ENCODE assay signal across 1 cellular context in the genomic region with DNA sequence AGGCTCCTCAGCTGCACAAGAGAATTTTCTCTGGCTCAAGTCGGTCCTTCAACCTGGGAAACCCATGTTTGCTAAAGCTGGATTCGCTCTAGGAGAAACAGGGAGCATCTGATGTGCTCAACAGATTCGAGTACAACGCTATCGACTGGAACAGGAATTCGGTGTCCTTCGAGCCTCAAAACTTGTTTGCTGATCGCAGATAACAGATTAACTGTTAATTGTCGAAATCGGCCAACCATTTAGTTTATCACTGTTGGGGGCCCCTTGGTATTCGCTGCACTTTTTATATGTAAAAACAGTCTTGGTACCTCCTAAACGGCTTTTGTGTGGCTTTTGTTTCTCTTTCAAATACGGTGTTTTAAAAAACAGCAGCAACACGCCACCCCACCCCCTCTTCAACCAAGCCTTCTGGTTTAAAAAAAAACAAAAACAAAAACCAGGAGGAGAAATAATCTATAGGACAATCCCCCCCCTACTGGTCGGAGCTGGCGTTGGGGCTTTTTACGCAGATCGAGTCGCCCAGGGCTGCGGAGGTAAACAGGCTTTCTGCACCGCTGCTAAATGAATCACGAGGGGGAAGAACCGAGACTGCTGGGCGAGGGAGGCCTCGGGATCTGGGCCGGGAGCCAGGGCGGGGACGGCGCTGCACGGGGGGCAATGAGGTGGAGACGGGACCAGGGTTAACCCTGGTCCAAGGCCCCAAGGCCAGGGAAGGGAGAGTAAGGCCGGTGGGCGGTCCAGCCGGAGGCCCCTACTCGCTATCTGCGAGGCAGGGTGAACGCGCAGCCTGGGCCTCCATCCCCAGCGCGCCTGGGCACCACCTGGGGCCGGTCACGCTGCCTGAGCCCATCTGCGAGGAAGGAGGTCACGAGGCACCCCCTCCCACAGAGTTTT.
TF ChIP-seq lines count a peak whose summit lies in the region.

No MANE protein-coding gene starts in this region.

TF ChIP-seq in K562, 482 proteins besides CTCF, POLR2A, EP300 and RAD21 (continued from another document and continues in another):
- TF ChIP-seq MGA (IDR thresholded peaks at IDR 0.05), result no peak
- TF ChIP-seq NFIC (IDR thresholded peaks at IDR 0.05), result peak; percentile 85
- TF ChIP-seq NCOA1 (IDR thresholded peaks at IDR 0.05; ENCODE audit: low read depth), result no peak; the same call in 1 of the 2 replicates
- no peak for TF ChIP-seq PCBP1 (IDR thresholded peaks at IDR 0.05; ENCODE audit: low read depth, low read length, poor library complexity, severe bottlenecking)
- no peak for TF ChIP-seq CBX2 (IDR thresholded peaks at IDR 0.05; ENCODE audit: insufficient read depth, low read length, poor library complexity, severe bottlenecking)
- TF ChIP-seq, protein P1, sequence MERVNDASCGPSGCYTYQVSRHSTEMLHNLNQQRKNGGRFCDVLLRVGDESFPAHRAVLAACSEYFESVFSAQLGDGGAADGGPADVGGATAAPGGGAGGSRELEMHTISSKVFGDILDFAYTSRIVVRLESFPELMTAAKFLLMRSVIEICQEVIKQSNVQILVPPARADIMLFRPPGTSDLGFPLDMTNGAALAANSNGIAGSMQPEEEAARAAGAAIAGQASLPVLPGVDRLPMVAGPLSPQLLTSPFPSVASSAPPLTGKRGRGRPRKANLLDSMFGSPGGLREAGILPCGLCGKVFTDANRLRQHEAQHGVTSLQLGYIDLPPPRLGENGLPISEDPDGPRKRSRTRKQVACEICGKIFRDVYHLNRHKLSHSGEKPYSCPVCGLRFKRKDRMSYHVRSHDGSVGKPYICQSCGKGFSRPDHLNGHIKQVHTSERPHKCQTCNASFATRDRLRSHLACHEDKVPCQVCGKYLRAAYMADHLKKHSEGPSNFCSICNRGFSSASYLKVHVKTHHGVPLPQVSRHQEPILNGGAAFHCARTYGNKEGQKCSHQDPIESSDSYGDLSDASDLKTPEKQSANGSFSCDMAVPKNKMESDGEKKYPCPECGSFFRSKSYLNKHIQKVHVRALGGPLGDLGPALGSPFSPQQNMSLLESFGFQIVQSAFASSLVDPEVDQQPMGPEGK (CRISPR knock-in tag; IDR thresholded peaks at IDR 0.05; ENCODE audit: borderline replicate concordance), result no peak
- TF ChIP-seq, protein P2, sequence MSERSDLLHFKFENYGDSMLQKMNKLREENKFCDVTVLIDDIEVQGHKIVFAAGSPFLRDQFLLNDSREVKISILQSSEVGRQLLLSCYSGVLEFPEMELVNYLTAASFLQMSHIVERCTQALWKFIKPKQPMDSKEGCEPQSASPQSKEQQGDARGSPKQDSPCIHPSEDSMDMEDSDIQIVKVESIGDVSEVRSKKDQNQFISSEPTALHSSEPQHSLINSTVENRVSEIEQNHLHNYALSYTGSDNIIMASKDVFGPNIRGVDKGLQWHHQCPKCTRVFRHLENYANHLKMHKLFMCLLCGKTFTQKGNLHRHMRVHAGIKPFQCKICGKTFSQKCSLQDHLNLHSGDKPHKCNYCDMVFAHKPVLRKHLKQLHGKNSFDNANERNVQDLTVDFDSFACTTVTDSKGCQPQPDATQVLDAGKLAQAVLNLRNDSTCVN (CRISPR knock-in tag; IDR thresholded peaks at IDR 0.05), result no peak
- TF ChIP-seq, protein P3, sequence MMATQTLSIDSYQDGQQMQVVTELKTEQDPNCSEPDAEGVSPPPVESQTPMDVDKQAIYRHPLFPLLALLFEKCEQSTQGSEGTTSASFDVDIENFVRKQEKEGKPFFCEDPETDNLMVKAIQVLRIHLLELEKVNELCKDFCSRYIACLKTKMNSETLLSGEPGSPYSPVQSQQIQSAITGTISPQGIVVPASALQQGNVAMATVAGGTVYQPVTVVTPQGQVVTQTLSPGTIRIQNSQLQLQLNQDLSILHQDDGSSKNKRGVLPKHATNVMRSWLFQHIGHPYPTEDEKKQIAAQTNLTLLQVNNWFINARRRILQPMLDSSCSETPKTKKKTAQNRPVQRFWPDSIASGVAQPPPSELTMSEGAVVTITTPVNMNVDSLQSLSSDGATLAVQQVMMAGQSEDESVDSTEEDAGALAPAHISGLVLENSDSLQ (IDR thresholded peaks at IDR 0.05), result no peak
- TF ChIP-seq, protein P4, sequence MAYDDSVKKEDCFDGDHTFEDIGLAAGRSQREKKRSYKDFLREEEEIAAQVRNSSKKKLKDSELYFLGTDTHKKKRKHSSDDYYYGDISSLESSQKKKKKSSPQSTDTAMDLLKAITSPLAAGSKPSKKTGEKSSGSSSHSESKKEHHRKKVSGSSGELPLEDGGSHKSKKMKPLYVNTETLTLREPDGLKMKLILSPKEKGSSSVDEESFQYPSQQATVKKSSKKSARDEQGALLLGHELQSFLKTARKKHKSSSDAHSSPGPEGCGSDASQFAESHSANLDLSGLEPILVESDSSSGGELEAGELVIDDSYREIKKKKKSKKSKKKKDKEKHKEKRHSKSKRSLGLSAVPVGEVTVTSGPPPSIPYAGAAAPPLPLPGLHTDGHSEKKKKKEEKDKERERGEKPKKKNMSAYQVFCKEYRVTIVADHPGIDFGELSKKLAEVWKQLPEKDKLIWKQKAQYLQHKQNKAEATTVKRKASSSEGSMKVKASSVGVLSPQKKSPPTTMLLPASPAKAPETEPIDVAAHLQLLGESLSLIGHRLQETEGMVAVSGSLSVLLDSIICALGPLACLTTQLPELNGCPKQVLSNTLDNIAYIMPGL (CRISPR knock-in tag; IDR thresholded peaks at IDR 0.05), result no peak
- no peak for TF ChIP-seq ZNF586 (CRISPR knock-in tag; conservative IDR thresholded peaks at IDR 0.05)
- no peak for TF ChIP-seq ZFP1 (CRISPR knock-in tag; IDR thresholded peaks at IDR 0.05)
- no peak for TF ChIP-seq SMARCB1 (IDR thresholded peaks at IDR 0.05; ENCODE audit: insufficient read length, low read depth)
- TF ChIP-seq NFATC3 (IDR thresholded peaks at IDR 0.05), result no peak
- no peak for TF ChIP-seq ILK (tag; IDR thresholded peaks at IDR 0.05; ENCODE audit: borderline replicate concordance, low read depth)
- no peak for TF ChIP-seq ZKSCAN8 (CRISPR knock-in tag; IDR thresholded peaks at IDR 0.05)
- TF ChIP-seq E2F3 (CRISPR knock-in tag; IDR thresholded peaks at IDR 0.05), result no peak
- TF ChIP-seq THRAP3 (IDR thresholded peaks at IDR 0.05; ENCODE audit: borderline replicate concordance), result no peak
- no peak for TF ChIP-seq ELF4 (CRISPR knock-in tag; IDR thresholded peaks at IDR 0.05)
- TF ChIP-seq, protein P5, sequence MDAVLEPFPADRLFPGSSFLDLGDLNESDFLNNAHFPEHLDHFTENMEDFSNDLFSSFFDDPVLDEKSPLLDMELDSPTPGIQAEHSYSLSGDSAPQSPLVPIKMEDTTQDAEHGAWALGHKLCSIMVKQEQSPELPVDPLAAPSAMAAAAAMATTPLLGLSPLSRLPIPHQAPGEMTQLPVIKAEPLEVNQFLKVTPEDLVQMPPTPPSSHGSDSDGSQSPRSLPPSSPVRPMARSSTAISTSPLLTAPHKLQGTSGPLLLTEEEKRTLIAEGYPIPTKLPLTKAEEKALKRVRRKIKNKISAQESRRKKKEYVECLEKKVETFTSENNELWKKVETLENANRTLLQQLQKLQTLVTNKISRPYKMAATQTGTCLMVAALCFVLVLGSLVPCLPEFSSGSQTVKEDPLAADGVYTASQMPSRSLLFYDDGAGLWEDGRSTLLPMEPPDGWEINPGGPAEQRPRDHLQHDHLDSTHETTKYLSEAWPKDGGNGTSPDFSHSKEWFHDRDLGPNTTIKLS (IDR thresholded peaks at IDR 0.05; ENCODE audit: borderline replicate concordance, low read depth), result no peak
- TF ChIP-seq, protein P6, sequence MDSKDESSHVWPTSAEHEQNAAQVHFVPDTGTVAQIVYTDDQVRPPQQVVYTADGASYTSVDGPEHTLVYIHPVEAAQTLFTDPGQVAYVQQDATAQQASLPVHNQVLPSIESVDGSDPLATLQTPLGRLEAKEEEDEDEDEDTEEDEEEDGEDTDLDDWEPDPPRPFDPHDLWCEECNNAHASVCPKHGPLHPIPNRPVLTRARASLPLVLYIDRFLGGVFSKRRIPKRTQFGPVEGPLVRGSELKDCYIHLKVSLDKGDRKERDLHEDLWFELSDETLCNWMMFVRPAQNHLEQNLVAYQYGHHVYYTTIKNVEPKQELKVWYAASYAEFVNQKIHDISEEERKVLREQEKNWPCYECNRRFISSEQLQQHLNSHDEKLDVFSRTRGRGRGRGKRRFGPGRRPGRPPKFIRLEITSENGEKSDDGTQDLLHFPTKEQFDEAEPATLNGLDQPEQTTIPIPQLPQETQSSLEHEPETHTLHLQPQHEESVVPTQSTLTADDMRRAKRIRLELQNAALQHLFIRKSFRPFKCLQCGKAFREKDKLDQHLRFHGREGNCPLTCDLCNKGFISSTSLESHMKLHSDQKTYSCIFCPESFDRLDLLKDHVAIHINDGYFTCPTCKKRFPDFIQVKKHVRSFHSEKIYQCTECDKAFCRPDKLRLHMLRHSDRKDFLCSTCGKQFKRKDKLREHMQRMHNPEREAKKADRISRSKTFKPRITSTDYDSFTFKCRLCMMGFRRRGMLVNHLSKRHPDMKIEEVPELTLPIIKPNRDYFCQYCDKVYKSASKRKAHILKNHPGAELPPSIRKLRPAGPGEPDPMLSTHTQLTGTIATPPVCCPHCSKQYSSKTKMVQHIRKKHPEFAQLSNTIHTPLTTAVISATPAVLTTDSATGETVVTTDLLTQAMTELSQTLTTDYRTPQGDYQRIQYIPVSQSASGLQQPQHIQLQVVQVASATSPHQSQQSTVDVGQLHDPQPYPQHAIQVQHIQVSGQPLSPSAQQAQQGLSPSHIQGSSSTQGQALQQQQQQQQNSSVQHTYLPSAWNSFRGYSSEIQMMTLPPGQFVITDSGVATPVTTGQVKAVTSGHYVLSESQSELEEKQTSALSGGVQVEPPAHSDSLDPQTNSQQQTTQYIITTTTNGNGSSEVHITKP (IDR thresholded peaks at IDR 0.05; ENCODE audit: partially characterized antibody), result no peak
- no peak for TF ChIP-seq PHB2 (IDR thresholded peaks at IDR 0.05; ENCODE audit: low read depth)
